In the genomic region with DNA sequence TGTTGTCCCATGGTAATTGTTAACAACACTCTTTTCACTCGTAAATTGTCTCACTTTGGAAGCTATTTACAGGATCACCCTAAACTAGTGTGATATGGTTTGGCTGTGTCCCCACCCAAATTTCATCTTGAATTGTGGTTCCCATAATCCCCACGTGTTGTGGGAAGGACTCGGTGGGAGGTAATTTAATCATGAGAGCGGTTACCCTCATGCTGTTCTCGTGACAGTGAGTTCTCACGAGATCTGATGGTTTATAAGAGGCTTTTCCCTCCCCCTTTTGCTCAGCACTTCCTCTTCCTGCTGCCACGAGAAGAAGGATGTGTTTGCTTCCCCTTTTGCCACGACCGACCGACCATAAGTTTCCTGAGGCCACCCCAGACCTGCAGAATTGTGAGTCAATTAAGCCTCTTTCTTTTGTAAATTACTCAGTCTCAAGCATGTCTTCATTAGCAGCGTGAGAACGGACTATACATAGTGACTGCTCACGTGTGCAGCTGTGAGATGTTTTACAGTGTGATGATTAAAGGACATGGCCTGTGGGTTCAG, we compare ENCODE assay signal across 10 cellular contexts. TPM values are rescaled to one million over a fixed set of nuclear protein-coding genes. Genes with fewer than 3 reads are reported as not detected.
A peak's percentile ranks its signal among the peaks of the same experiment; 100 is the strongest.
DNase-seq lines count a peak whose midpoint lies in the region; ATAC-seq, FAIRE-seq and TF ChIP-seq lines count a peak whose summit lies in the region.
"Had no signal": no experiment of that assay in that cellular context is flagged by ENCODE, and none has a peak within 500 bp of the region (broad histone marks: within the 10 kb centered on the region; RNA-seq: fewer than 3 reads in every experiment).

No MANE protein-coding gene starts in this region.

- no peak overlapping the region; the same call in 1 of the 2 replicates for H2BK5ac ChIP-seq in H1 (ENCODE audit: low read depth, low read length)

- H2AFZ ChIP-seq in H1 (ENCODE audit: low read length), result peak overlapping the region; percentile 77

- peak overlapping the region; percentile 42 for H3K27ac Mint-ChIP-seq in activated naive CD4-positive, alpha-beta T cell treated with anti-CD3 and anti-CD28 coated beads for 36 hours
- H3K27ac Mint-ChIP-seq in stimulated activated effector memory CD8-positive, alpha-beta T cell treated with anti-CD3 and anti-CD28 coated beads, Interleukin-12 subunit alpha, Interleukin-12 subunit beta, amount 100 ng/mL, for 72 hours, result no peak overlapping the region

- peaks cover 8% of the 10 kb centered on the region for H3K9me3 Mint-ChIP-seq in activated naive CD4-positive, alpha-beta T cell treated with anti-CD3 and anti-CD28 coated beads for 36 hours
- H3K9me3 Mint-ChIP-seq in stimulated activated effector memory CD8-positive, alpha-beta T cell treated with anti-CD3 and anti-CD28 coated beads, Interleukin-12 subunit alpha, Interleukin-12 subunit beta, amount 100 ng/mL, for 72 hours, result no peaks in the 10 kb centered on the region

- H3K79me2 ChIP-seq in H1 (ENCODE audit: control insufficient read depth in 1 of 2, insufficient read depth in 2 of 2, low read length in 2 of 2), result no peaks in the 10 kb centered on the region

- no peaks in the 10 kb centered on the region for H3K9me3 ChIP-seq in H1 (ENCODE audit: insufficient read depth in 2 of 2, low read depth in 1 of 2, low read length in 1 of 2)
- H3K9me3 ChIP-seq in vagina, result no peaks in the 10 kb centered on the region
- H3K9me3 ChIP-seq: BE2C had no signal

- H2BK12ac ChIP-seq in H1 (ENCODE audit: low read depth, low read length), result peak overlapping the region; percentile 75; the same call in 1 of the 2 replicates

- 53% methylated on average over 13 of the region's 13 CpGs; no CpG with 5 or more reads in 1 of the 2 experiments for WGBS in H1 (ENCODE audit: extremely low coverage in 1 of 2, insufficient coverage in 1 of 2, insufficient read length in 1 of 2, insufficient replicate concordance in 2 of 2, low coverage in 1 of 2, low lambda C conversion rate in 2 of 2, missing lambda C conversion rate in 1 of 2), 2 experiments

- H2BK15ac ChIP-seq in H1 (ENCODE audit: low read length), result no peak overlapping the region

- H3K4me1 ChIP-seq in H1 (replicated peaks in 1 of 4; ENCODE audit: control insufficient read depth in 3 of 4, insufficient read depth in 4 of 4, low read length in 3 of 4) (peaks cover 0 to 10% (median 5%) of the 10 kb centered on the region in 4 experiments; a peak in 3 of 7 replicates), vagina (no peaks in the 10 kb centered on the region)
- H3K4me1 ChIP-seq: BE2C had no signal

- H2BK120ac ChIP-seq in H1 (replicated peaks; ENCODE audit: low read depth, low read length), result peak overlapping the region; percentile 76

- FAIRE-seq in H1 (lab: Jason Lieb, UNC) (peak; percentile 28), frontal cortex (lab: Jason Lieb, UNC) (no peak)

- peak overlapping the region; percentile 20 to 44; a peak in 3 of 4 replicates for H3K4me2 ChIP-seq in H1 (ENCODE audit: insufficient read depth in 1 of 2, low read depth in 2 of 2, low read length in 2 of 2)
- H3K4me2 ChIP-seq: KMS-11 had no signal

- peak overlapping the region; percentile 77 for H4K91ac ChIP-seq in H1 (replicated peaks; ENCODE audit: insufficient read length, low read length)

- no peak overlapping the region for H3K18ac ChIP-seq in H1 (ENCODE audit: extremely low read depth, low read length)

- DNase-seq in activated naive CD4-positive, alpha-beta T cell treated with anti-CD3 and anti-CD28 coated beads for 36 hours, result peak; percentile 39
- DNase-seq in activated naive CD4-positive, alpha-beta T cell (lab: John Stamatoyannopoulos, UW), result no peak
- DNase-seq in OCI-M1 (lab: John Stamatoyannopoulos, UW), result peak; percentile 96
- DNase-seq in H1 (ENCODE audit: low read depth in 1 of 2, low spot score in 2 of 2), result no peak
- no peak for DNase-seq in stimulated activated effector memory CD8-positive, alpha-beta T cell treated with anti-CD3 and anti-CD28 coated beads, Interleukin-12 subunit alpha, Interleukin-12 subunit beta, amount 100 ng/mL, for 72 hours (ENCODE audit: low spot score in 2 of 2)
- no peak for DNase-seq in frontal cortex (ENCODE audit: low spot score in 2 of 2)
- DNase-seq in vagina (ENCODE audit: extremely low spot score in 2 of 2), result no peak
- DNase-seq in NCI-H2081 treated with DMSO at 0.1 percent for 48 hours (lab: John Stamatoyannopoulos, UW), result no peak
- DNase-seq: BE2C had no signal

- H4K20me1 ChIP-seq in H1 (replicated peaks in 1 of 2; ENCODE audit: control insufficient read depth in 1 of 2, insufficient read depth in 2 of 2, low read length in 2 of 2), result no peaks in the 10 kb centered on the region

- H4K5ac ChIP-seq in H1 (ENCODE audit: insufficient read length, low read depth, low read length), result peak overlapping the region; percentile 10

- no peak overlapping the region for H3K23ac ChIP-seq in H1 (ENCODE audit: insufficient read length)

- H3K56ac ChIP-seq in H1 (replicated peaks; ENCODE audit: insufficient read length, low read depth, low read length), result no peak overlapping the region

- no peak for TF ChIP-seq CTCF in H1 (IDR thresholded peaks at IDR 0.05; ENCODE audit: control extremely low read depth in 1 of 3, insufficient read depth in 1 of 3, low read depth in 1 of 3, low read length in 3 of 3)
- no peak for TF ChIP-seq CTCF in vagina (IDR thresholded peaks at IDR 0.05)

- H3K79me1 ChIP-seq in H1 (ENCODE audit: low read depth, low read length), result no peaks in the 10 kb centered on the region

- no peak overlapping the region for H3K14ac ChIP-seq in H1 (ENCODE audit: insufficient read length)

- H3K27me3 Mint-ChIP-seq in activated naive CD4-positive, alpha-beta T cell treated with anti-CD3 and anti-CD28 coated beads for 36 hours (ENCODE audit: low read depth), result no peaks in the 10 kb centered on the region

- no peak for TF ChIP-seq RAD21 in H1 (IDR thresholded peaks at IDR 0.05 in 1 of 2, conservative IDR thresholded peaks at IDR 0.05 in 1 of 2; ENCODE audit: low read depth in 2 of 2, low read length in 2 of 2)

- no peak overlapping the region for H4K8ac ChIP-seq in H1 (ENCODE audit: extremely low read depth, insufficient read depth, low read length)

- no peaks in the 10 kb centered on the region for H3K23me2 ChIP-seq in H1 (ENCODE audit: low read depth, low read length)

- intact Hi-C loops in activated naive CD4-positive, alpha-beta T cell treated with anti-CD3 and anti-CD28 coated beads for 36 hours (cut with micrococcal nuclease), result no loop called here
- intact Hi-C loops in vagina (cut with DNase I), result no loop called here

- no peak overlapping the region for H3K9ac ChIP-seq in H1 (replicated peaks in 1 of 4; ENCODE audit: extremely low read depth in 1 of 4, low read depth in 3 of 4, low read length in 3 of 4)
- H3K9ac ChIP-seq: KMS-11 had no signal

- H3K36me3 ChIP-seq in H1 (ENCODE audit: control insufficient read depth in 2 of 4, insufficient read depth in 4 of 4, low read length in 3 of 4), result no peaks in the 10 kb centered on the region
- H3K36me3 ChIP-seq in vagina, result no peaks in the 10 kb centered on the region
- H3K36me3 ChIP-seq: BE2C had no signal

- no peak overlapping the region for H2BK20ac ChIP-seq in H1 (ENCODE audit: low read length)

- H3K27ac ChIP-seq in H1 (ENCODE audit: low read depth, low read length) (no peak overlapping the region), vagina (no peak overlapping the region)
- H3K27ac ChIP-seq: KMS-11 had no signal

- H3K4me3 ChIP-seq in H1 (ENCODE audit: extremely low read depth in 1 of 4, insufficient read depth in 2 of 4, low read depth in 3 of 4, low read length in 4 of 4) (peak overlapping the region in 2 of 4 experiments; percentile 9 to 24; a peak in 1 of 8 replicates), vagina (no peak overlapping the region)

- no peak for TF ChIP-seq EP300 in H1 (IDR thresholded peaks at IDR 0.05; ENCODE audit: borderline replicate concordance in 1 of 2, low read depth in 2 of 2, low read length in 2 of 2)

- no peak overlapping the region for H3K4ac ChIP-seq in H1 (replicated peaks; ENCODE audit: insufficient read length, low read depth, low read length)

- no peak for ATAC-seq in stimulated activated effector memory CD8-positive, alpha-beta T cell treated with anti-CD3 and anti-CD28 coated beads, Interleukin-12 subunit alpha, Interleukin-12 subunit beta, amount 100 ng/mL, for 72 hours

- TF ChIP-seq POLR2A in H1 (IDR thresholded peaks at IDR 0.05; ENCODE audit: control extremely low read depth in 1 of 2, low read depth in 2 of 2, low read length in 2 of 2) (no peak), vagina (IDR thresholded peaks at IDR 0.05) (no peak)

- POLR2A ChIA-PET in H1 (lab: Charles Lee; ENCODE audit: partially characterized antibody), result no interaction called here

- H3K4me3 Mint-ChIP-seq in activated naive CD4-positive, alpha-beta T cell treated with anti-CD3 and anti-CD28 coated beads for 36 hours, result peak overlapping the region; percentile 72
- peak overlapping the region; percentile 25 for H3K4me3 Mint-ChIP-seq in stimulated activated effector memory CD8-positive, alpha-beta T cell treated with anti-CD3 and anti-CD28 coated beads, Interleukin-12 subunit alpha, Interleukin-12 subunit beta, amount 100 ng/mL, for 72 hours

- H2AK5ac ChIP-seq in H1 (ENCODE audit: low read depth, low read length), result no peak overlapping the region

- CTCF ChIA-PET in activated naive CD4-positive, alpha-beta T cell treated with anti-CD3 and anti-CD28 coated beads for 36 hours (lab: Charles Lee), result no interaction called here
- CTCF ChIA-PET in H1 (lab: Charles Lee; ENCODE audit: partially characterized antibody), result interaction anchor here (0.6 kb wide), 1 partner anchor 230 kb away, joined by 3 read pairs; no protein-coding TSS in a partner anchor

- peaks cover 13% of the 10 kb centered on the region for H3K4me1 Mint-ChIP-seq in activated naive CD4-positive, alpha-beta T cell treated with anti-CD3 and anti-CD28 coated beads for 36 hours (ENCODE audit: low read depth)
- H3K4me1 Mint-ChIP-seq in stimulated activated effector memory CD8-positive, alpha-beta T cell treated with anti-CD3 and anti-CD28 coated beads, Interleukin-12 subunit alpha, Interleukin-12 subunit beta, amount 100 ng/mL, for 72 hours, result peaks cover 6% of the 10 kb centered on the region

- peaks cover 14% of the 10 kb centered on the region for H3K36me3 Mint-ChIP-seq in activated naive CD4-positive, alpha-beta T cell treated with anti-CD3 and anti-CD28 coated beads for 36 hours (ENCODE audit: low read depth)
- H3K36me3 Mint-ChIP-seq in stimulated activated effector memory CD8-positive, alpha-beta T cell treated with anti-CD3 and anti-CD28 coated beads, Interleukin-12 subunit alpha, Interleukin-12 subunit beta, amount 100 ng/mL, for 72 hours, result no peaks in the 10 kb centered on the region

- no peaks in the 10 kb centered on the region for H3K27me3 ChIP-seq in H1 (replicated peaks in 1 of 4; ENCODE audit: control insufficient read depth in 3 of 4, extremely low read depth in 1 of 4, insufficient read depth in 3 of 4, low read length in 3 of 4)
- H3K27me3 ChIP-seq in vagina, result no peaks in the 10 kb centered on the region
- H3K27me3 ChIP-seq: BE2C had no signal

RNA-seq across cellular contexts. Expression of a gene that starts 34.4 kb away (rescaled TPM):
- not detected for total RNA-seq in activated naive CD4-positive, alpha-beta T cell treated with anti-CD3 and anti-CD28 coated beads for 36 hours
- total RNA-seq in H1 (2021; fragmentation: NEBNext Ultra II Directional; extraction: Animal tissue kit (Norgen Biotek cat#: 25700)), result 0.71 and 0.78 TPM in 2 replicates
- 0.57 and 0.67 TPM in 2 replicates for polyA plus RNA-seq in H1 (2011; rRNA removed)
- 0.94 TPM for polyA plus RNA-seq in H1 (2011; cell fraction: cytosol; rRNA removed)
- polyA plus RNA-seq in H1 (2011; cell fraction: nucleus; rRNA removed), result 1.3 TPM
- 0.76 to 0.93 TPM (median 0.85 TPM) in 4 replicates for polyA plus RNA-seq in H1 (2012, experiment 1 of 2)
- polyA plus RNA-seq in H1 (2012, experiment 2 of 2), result 0.05 TPM
- 0.59 TPM for polyA plus RNA-seq in H1 (2013, experiment 1 of 2)
- polyA plus RNA-seq in H1 (2013, experiment 2 of 2), result 0.35 TPM
- 2.2 and 3.1 TPM in 2 replicates for polyA minus RNA-seq in H1 (2011; rRNA and poly(A)+ RNA removed)
- 0.29 TPM for polyA minus RNA-seq in H1 (2011; cell fraction: cytosol; rRNA and poly(A)+ RNA removed)
- 1.7 TPM for polyA minus RNA-seq in H1 (2011; cell fraction: nucleus; rRNA and poly(A)+ RNA removed)
- total RNA-seq in frontal cortex (0.41 TPM), vagina (0.25 TPM)

RNA-seq across cellular contexts. Expression of a gene that starts 42.3 kb away (rescaled TPM):
- 10 to 100 TPM; 13.3 to 14.5 TPM for total RNA-seq in activated naive CD4-positive, alpha-beta T cell treated with anti-CD3 and anti-CD28 coated beads for 36 hours
- 29.1 and 32.4 TPM in 2 replicates for total RNA-seq in H1 (2021; fragmentation: NEBNext Ultra II Directional; extraction: Animal tissue kit (Norgen Biotek cat#: 25700))
- polyA plus RNA-seq in H1 (2011; rRNA removed), result 26.1 and 34.2 TPM in 2 replicates
- polyA plus RNA-seq in H1 (2011; cell fraction: cytosol; rRNA removed), result 26.6 TPM
- polyA plus RNA-seq in H1 (2011; cell fraction: nucleus; rRNA removed), result 13.4 TPM
- polyA plus RNA-seq in H1 (2012, experiment 1 of 2), result 30.0 to 44.9 TPM (median 41.2 TPM) in 4 replicates
- polyA plus RNA-seq in H1 (2012, experiment 2 of 2), result 36.9 TPM
- polyA plus RNA-seq in H1 (2013, experiment 1 of 2), result 22.9 TPM
- 25.2 TPM for polyA plus RNA-seq in H1 (2013, experiment 2 of 2)
- 52.1 and 65.1 TPM in 2 replicates for polyA minus RNA-seq in H1 (2011; rRNA and poly(A)+ RNA removed)
- 17.9 TPM for polyA minus RNA-seq in H1 (2011; cell fraction: cytosol; rRNA and poly(A)+ RNA removed)
- 29.1 TPM for polyA minus RNA-seq in H1 (2011; cell fraction: nucleus; rRNA and poly(A)+ RNA removed)
- total RNA-seq in frontal cortex (67.7 TPM), vagina (63.8 TPM)

Comparison
In these comparisons a context has a peak if more than half of its experiments do, and no peak if none do; other contexts are left out.
1. DNase-seq: peak in activated naive CD4-positive, alpha-beta T cell treated with anti-CD3 and anti-CD28 coated beads for 36 hours (single experiment) and OCI-M1 (single experiment); none in activated naive CD4-positive, alpha-beta T cell (0 of 4), H1 (0 of 2), stimulated activated effector memory CD8-positive, alpha-beta T cell treated with anti-CD3 and anti-CD28 coated beads, Interleukin-12 subunit alpha, Interleukin-12 subunit beta, amount 100 ng/mL, for 72 hours (0 of 2), frontal cortex (0 of 2), vagina (0 of 2) and NCI-H2081 treated with DMSO at 0.1 percent for 48 hours (single experiment).